In genomic region chr11:1837171-1838076, GRCh38 we compare ENCODE assay signal across 1 cellular context.
TF ChIP-seq lines count a peak whose summit lies in the region.

No MANE protein-coding gene starts in this region.

TF ChIP-seq in HepG2, 621 proteins besides CTCF, POLR2A, EP300 and RAD21 (continued from another document and continues in another):
- TF ChIP-seq ZNF225 (CRISPR knock-in tag; IDR thresholded peaks at IDR 0.05) (no peak), NCOA1 (CRISPR knock-in tag; IDR thresholded peaks at IDR 0.05) (0 out of 2 replicates have a peak, but pooled peaks have one; percentile 23), SP2 (CRISPR knock-in tag; IDR thresholded peaks at IDR 0.05) (0 out of 2 replicates have a peak, but pooled peaks have one; percentile 19), THAP9 (CRISPR knock-in tag; IDR thresholded peaks at IDR 0.05; ENCODE audit: borderline replicate concordance) (no peak; the same call in 1 of the 2 replicates), ZFP1 (CRISPR knock-in tag; IDR thresholded peaks at IDR 0.05) (no peak), ARID4A (CRISPR knock-in tag; IDR thresholded peaks at IDR 0.05; ENCODE audit: borderline replicate concordance) (peak; percentile 43; the same call in 1 of the 2 replicates), ZNF124 (CRISPR knock-in tag; IDR thresholded peaks at IDR 0.05) (no peak), MXD4 (CRISPR knock-in tag; IDR thresholded peaks at IDR 0.05) (no peak), DBP (CRISPR knock-in tag; IDR thresholded peaks at IDR 0.05; ENCODE audit: not compliant biosample characterization) (no peak), ZNF775 (CRISPR knock-in tag; IDR thresholded peaks at IDR 0.05; ENCODE audit: borderline replicate concordance) (no peak), ZNF12 (CRISPR knock-in tag; IDR thresholded peaks at IDR 0.05) (no peak), FLYWCH1 (CRISPR knock-in tag; IDR thresholded peaks at IDR 0.05) (no peak), MED1 (CRISPR knock-in tag; IDR thresholded peaks at IDR 0.05) (peak; percentile 58), ONECUT2 (CRISPR knock-in tag; IDR thresholded peaks at IDR 0.05) (no peak), RFX1 (IDR thresholded peaks at IDR 0.05) (no peak), ZNF709 (CRISPR knock-in tag; IDR thresholded peaks at IDR 0.05) (no peak), ZBTB10 (CRISPR knock-in tag; IDR thresholded peaks at IDR 0.05; ENCODE audit: borderline replicate concordance) (no peak; the same call in 1 of the 2 replicates), SATB2 (CRISPR knock-in tag; IDR thresholded peaks at IDR 0.05) (no peak), MTF1 (CRISPR knock-in tag; IDR thresholded peaks at IDR 0.05) (no peak), ZNF615 (CRISPR knock-in tag; IDR thresholded peaks at IDR 0.05; ENCODE audit: borderline replicate concordance) (no peak), DR1 (CRISPR knock-in tag; IDR thresholded peaks at IDR 0.05) (no peak), NR1H2 (CRISPR knock-in tag; IDR thresholded peaks at IDR 0.05; ENCODE audit: borderline replicate concordance, low read depth) (no peak), ZNF781 (CRISPR knock-in tag; IDR thresholded peaks at IDR 0.05; ENCODE audit: borderline replicate concordance, not compliant biosample characterization) (no peak), ZNF773 (CRISPR knock-in tag; IDR thresholded peaks at IDR 0.05; ENCODE audit: borderline replicate concordance) (no peak), SALL2 (CRISPR knock-in tag; IDR thresholded peaks at IDR 0.05) (no peak), ZNF75D (CRISPR knock-in tag; IDR thresholded peaks at IDR 0.05; ENCODE audit: borderline replicate concordance) (no peak), CENPBD1 (CRISPR knock-in tag; IDR thresholded peaks at IDR 0.05; ENCODE audit: borderline replicate concordance, low read depth) (no peak), ZNF367 (CRISPR knock-in tag; IDR thresholded peaks at IDR 0.05; ENCODE audit: borderline replicate concordance) (no peak), RXRB (CRISPR knock-in tag; IDR thresholded peaks at IDR 0.05; ENCODE audit: borderline replicate concordance) (0 out of 2 replicates have a peak, but pooled peaks have one; percentile 26), SALL1 (CRISPR knock-in tag; IDR thresholded peaks at IDR 0.05) (peak; percentile 55), TAF15 (IDR thresholded peaks at IDR 0.05; ENCODE audit: low read depth, low read length, poor library complexity, severe bottlenecking) (no peak), XRCC5 (optimal IDR thresholded peaks at IDR 0.05; ENCODE audit: low read length) (peak; percentile 18), ERF (CRISPR knock-in tag; IDR thresholded peaks at IDR 0.05) (peak; percentile 36; the same call in 1 of the 2 replicates), ZNF646 (CRISPR knock-in tag; IDR thresholded peaks at IDR 0.05) (no peak), MAFG (CRISPR knock-in tag; IDR thresholded peaks at IDR 0.05) (no peak), ZNF160 (CRISPR knock-in tag; IDR thresholded peaks at IDR 0.05) (0 out of 2 replicates have a peak, but pooled peaks have one; percentile 67), MAX (IDR thresholded peaks at IDR 0.05) (peak; percentile 26; the same call in 1 of the 2 replicates), NONO (IDR thresholded peaks at IDR 0.05) (no peak), NONO (CRISPR knock-in tag; conservative IDR thresholded peaks at IDR 0.05) (0 out of 2 replicates have a peak, but pooled peaks have one; percentile 19), NFKBIZ (CRISPR knock-in tag; IDR thresholded peaks at IDR 0.05) (no peak), ZBTB42 (CRISPR knock-in tag; IDR thresholded peaks at IDR 0.05) (peak; percentile 95; the same call in 1 of the 2 replicates), TERF1 (CRISPR knock-in tag; IDR thresholded peaks at IDR 0.05) (no peak), EEA1 (CRISPR knock-in tag; IDR thresholded peaks at IDR 0.05; ENCODE audit: borderline replicate concordance) (no peak)
